Comparison of ENCODE assay signal across 24 cellular contexts in genomic region chr6:130730600-130730999, GRCh38.
DNase-seq lines count a peak whose midpoint lies in the region; ATAC-seq and TF ChIP-seq lines count a peak whose summit lies in the region.
"Had no signal": no experiment of that assay in that cellular context is flagged by ENCODE, and none has a peak within 500 bp of the region (broad histone marks: within the 10 kb centered on the region; RNA-seq: fewer than 3 reads in every experiment).

No MANE protein-coding gene starts in this region.

- H3K4me2 ChIP-seq in osteoblast (ENCODE audit: insufficient read depth, low read length), result no peak overlapping the region
- H3K4me2 ChIP-seq: BLaER1 treated with 17β-estradiol and CSF1 and Interleukin-3, amounts not matched to agents 10 nM and 100 nM; GM23338; KMS-11; PC-9 had no signal

- TF ChIP-seq CTCF in activated CD8-positive, alpha-beta T cell treated with anti-CD3 and anti-CD28 coated beads for 36 hours (IDR thresholded peaks at IDR 0.05), result no peak
- no peak for TF ChIP-seq CTCF in osteoblast (IDR thresholded peaks at IDR 0.05; ENCODE audit: extremely low read depth, low read depth, low read length)
- no peak for TF ChIP-seq CTCF in GM10266 (IDR thresholded peaks at IDR 0.05; ENCODE audit: control insufficient read depth, insufficient read depth, low read depth, missing control alignments)
- no peak for TF ChIP-seq CTCF in endodermal cell (conservative IDR thresholded peaks at IDR 0.05)

- peak; percentile 73 for ATAC-seq in activated CD8-positive, alpha-beta T cell treated with anti-CD3 and anti-CD28 coated beads for 36 hours
- ATAC-seq in T-helper 17 cell, result no peak
- ATAC-seq: GM23338 had no signal

- no peaks in the 10 kb centered on the region for H3K79me2 ChIP-seq in osteoblast (ENCODE audit: insufficient read depth, low read length)

- no peaks in the 10 kb centered on the region for H3K27me3 Mint-ChIP-seq in activated CD4-positive, alpha-beta memory T cell treated with anti-CD3 and anti-CD28 coated beads, Interleukin-2, amount 10 ng/mL, durations not matched to agents 7 days and 5 days
- H3K27me3 Mint-ChIP-seq in activated CD4-positive, alpha-beta memory T cell treated with anti-CD3 and anti-CD28 coated beads for 36 hours, result no peaks in the 10 kb centered on the region
- peaks cover 3% of the 10 kb centered on the region for H3K27me3 Mint-ChIP-seq in activated CD8-positive, alpha-beta T cell treated with anti-CD3 and anti-CD28 coated beads for 36 hours
- H3K27me3 Mint-ChIP-seq in T-helper 17 cell, result no peaks in the 10 kb centered on the region
- no peaks in the 10 kb centered on the region for H3K27me3 Mint-ChIP-seq in endodermal cell (ENCODE audit: insufficient read depth)

- POLR2A ChIA-PET in activated CD4-positive, alpha-beta memory T cell treated with anti-CD3 and anti-CD28 coated beads, Interleukin-2, amount 10 ng/mL, durations not matched to agents 7 days and 5 days (lab: Charles Lee), result no interaction called here
- POLR2A ChIA-PET in activated CD4-positive, alpha-beta memory T cell treated with anti-CD3 and anti-CD28 coated beads for 36 hours (lab: Charles Lee), result no interaction called here
- POLR2A ChIA-PET in activated CD8-positive, alpha-beta T cell treated with anti-CD3 and anti-CD28 coated beads for 36 hours (lab: Charles Lee), result interaction anchor here (0.6 kb wide), 1 partner anchor 58 kb away, joined by 4 read pairs; no protein-coding TSS in a partner anchor

- no peaks in the 10 kb centered on the region for H3K36me3 Mint-ChIP-seq in activated CD4-positive, alpha-beta memory T cell treated with anti-CD3 and anti-CD28 coated beads, Interleukin-2, amount 10 ng/mL, durations not matched to agents 7 days and 5 days (ENCODE audit: low read depth)
- no peaks in the 10 kb centered on the region for H3K36me3 Mint-ChIP-seq in activated CD4-positive, alpha-beta memory T cell treated with anti-CD3 and anti-CD28 coated beads for 36 hours
- H3K36me3 Mint-ChIP-seq in activated CD8-positive, alpha-beta T cell treated with anti-CD3 and anti-CD28 coated beads for 36 hours (ENCODE audit: low read depth), result no peaks in the 10 kb centered on the region
- H3K36me3 Mint-ChIP-seq in T-helper 17 cell (ENCODE audit: low read depth) (peaks cover 2% of the 10 kb centered on the region), endodermal cell (ENCODE audit: low read depth) (peaks cover 2% of the 10 kb centered on the region)
- H3K36me3 Mint-ChIP-seq: CD4-positive, alpha-beta memory T cell had no signal

- H4K20me1 ChIP-seq in osteoblast (ENCODE audit: insufficient read depth, low read length), result no peaks in the 10 kb centered on the region
- H4K20me1 ChIP-seq: BLaER1 treated with 17β-estradiol and CSF1 and Interleukin-3, amounts not matched to agents 10 nM and 100 nM had no signal

- H3K4me1 ChIP-seq in osteoblast (ENCODE audit: insufficient read depth, low read length) (no peaks in the 10 kb centered on the region), endodermal cell (ENCODE audit: control insufficient read depth, insufficient read depth, low read length) (no peaks in the 10 kb centered on the region)
- H3K4me1 ChIP-seq: BLaER1 treated with 17β-estradiol and CSF1 and Interleukin-3, amounts not matched to agents 10 nM and 100 nM; Caco-2; HAP-1 had no signal

- CTCF ChIA-PET in activated CD4-positive, alpha-beta memory T cell treated with anti-CD3 and anti-CD28 coated beads, Interleukin-2, amount 10 ng/mL, durations not matched to agents 7 days and 5 days (lab: Charles Lee), result interaction anchor here (0.6 kb wide), 1 partner anchor 9 kb away, joined by 3 read pairs; no protein-coding TSS in a partner anchor
- CTCF ChIA-PET in activated CD4-positive, alpha-beta memory T cell treated with anti-CD3 and anti-CD28 coated beads for 36 hours (lab: Charles Lee), result no interaction called here
- CTCF ChIA-PET in activated CD8-positive, alpha-beta T cell treated with anti-CD3 and anti-CD28 coated beads for 36 hours (lab: Charles Lee), result no interaction called here

- peaks cover 15% of the 10 kb centered on the region for H3K4me1 Mint-ChIP-seq in activated CD4-positive, alpha-beta memory T cell treated with anti-CD3 and anti-CD28 coated beads, Interleukin-2, amount 10 ng/mL, durations not matched to agents 7 days and 5 days
- H3K4me1 Mint-ChIP-seq in activated CD4-positive, alpha-beta memory T cell treated with anti-CD3 and anti-CD28 coated beads for 36 hours (ENCODE audit: low read depth), result no peaks in the 10 kb centered on the region
- H3K4me1 Mint-ChIP-seq in activated CD8-positive, alpha-beta T cell treated with anti-CD3 and anti-CD28 coated beads for 36 hours (ENCODE audit: low read depth), result peaks cover 13% of the 10 kb centered on the region
- peaks cover 2% of the 10 kb centered on the region for H3K4me1 Mint-ChIP-seq in T-helper 17 cell
- peaks cover 6% of the 10 kb centered on the region for H3K4me1 Mint-ChIP-seq in endodermal cell
- H3K4me1 Mint-ChIP-seq: GM23338 had no signal

- H3K36me3 ChIP-seq in osteoblast (ENCODE audit: insufficient read depth, low read length) (no peaks in the 10 kb centered on the region), endodermal cell (ENCODE audit: control insufficient read depth, insufficient read depth, low read length) (no peaks in the 10 kb centered on the region)
- H3K36me3 ChIP-seq: BLaER1 treated with 17β-estradiol and CSF1 and Interleukin-3, amounts not matched to agents 10 nM and 100 nM; HAP-1 had no signal

- DNase-seq in activated CD4-positive, alpha-beta memory T cell treated with anti-CD3 and anti-CD28 coated beads, Interleukin-2, amount 10 ng/mL, durations not matched to agents 7 days and 5 days, result no peak
- DNase-seq in activated CD4-positive, alpha-beta memory T cell treated with anti-CD3 and anti-CD28 coated beads for 36 hours, result no peak
- no peak for DNase-seq in activated CD8-positive, alpha-beta T cell treated with anti-CD3 and anti-CD28 coated beads for 36 hours
- DNase-seq in osteoblast (ENCODE audit: insufficient read length, low spot score, missing footprints), result no peak
- no peak for DNase-seq in T-helper 17 cell
- DNase-seq in GM10266 (ENCODE audit: extremely low spot score), result no peak
- no peak for DNase-seq in endodermal cell
- DNase-seq: 8988T; Caco-2; CD4-positive, alpha-beta memory T cell; DMS 273 treated with DMSO at 0.1 percent for 48 hours; DMS79 treated with DMSO at 0.1 percent for 48 hours; NCI-H1105; NCI-H146; NCI-H2029; NCI-H446; NCI-H526; PC-9; RPMI8226; SHP77 had no signal

- intact Hi-C loops in activated CD4-positive, alpha-beta memory T cell treated with anti-CD3 and anti-CD28 coated beads for 36 hours (cut with micrococcal nuclease), result no loop called here
- intact Hi-C loops in activated CD8-positive, alpha-beta T cell treated with anti-CD3 and anti-CD28 coated beads for 36 hours (cut with micrococcal nuclease), result no loop called here

- no peak overlapping the region for H3K4me3 Mint-ChIP-seq in activated CD4-positive, alpha-beta memory T cell treated with anti-CD3 and anti-CD28 coated beads, Interleukin-2, amount 10 ng/mL, durations not matched to agents 7 days and 5 days
- H3K4me3 Mint-ChIP-seq in activated CD4-positive, alpha-beta memory T cell treated with anti-CD3 and anti-CD28 coated beads for 36 hours, result no peak overlapping the region
- no peak overlapping the region for H3K4me3 Mint-ChIP-seq in activated CD8-positive, alpha-beta T cell treated with anti-CD3 and anti-CD28 coated beads for 36 hours
- H3K4me3 Mint-ChIP-seq in T-helper 17 cell, result no peak overlapping the region
- no peak overlapping the region for H3K4me3 Mint-ChIP-seq in endodermal cell
- H3K4me3 Mint-ChIP-seq: CD4-positive, alpha-beta memory T cell; GM23338 had no signal

- H2AFZ ChIP-seq in osteoblast (ENCODE audit: low read length), result peak overlapping the region; percentile 15
- H2AFZ ChIP-seq: PC-9 had no signal

- H3K27ac Mint-ChIP-seq in activated CD4-positive, alpha-beta memory T cell treated with anti-CD3 and anti-CD28 coated beads, Interleukin-2, amount 10 ng/mL, durations not matched to agents 7 days and 5 days, result peak overlapping the region; percentile 8
- H3K27ac Mint-ChIP-seq in activated CD4-positive, alpha-beta memory T cell treated with anti-CD3 and anti-CD28 coated beads for 36 hours, result no peak overlapping the region
- no peak overlapping the region for H3K27ac Mint-ChIP-seq in activated CD8-positive, alpha-beta T cell treated with anti-CD3 and anti-CD28 coated beads for 36 hours
- no peak overlapping the region for H3K27ac Mint-ChIP-seq in T-helper 17 cell
- H3K27ac Mint-ChIP-seq in endodermal cell, result no peak overlapping the region
- H3K27ac Mint-ChIP-seq: GM23338 had no signal

- no peak overlapping the region for H3K9ac ChIP-seq in endodermal cell (ENCODE audit: extremely low read depth, low read length, poor library complexity, severe bottlenecking)
- H3K9ac ChIP-seq: BLaER1 treated with 17β-estradiol and CSF1 and Interleukin-3, amounts not matched to agents 10 nM and 100 nM; KMS-11 had no signal

- peaks cover 6% of the 10 kb centered on the region for H3K9me3 Mint-ChIP-seq in activated CD4-positive, alpha-beta memory T cell treated with anti-CD3 and anti-CD28 coated beads, Interleukin-2, amount 10 ng/mL, durations not matched to agents 7 days and 5 days
- no peaks in the 10 kb centered on the region for H3K9me3 Mint-ChIP-seq in activated CD4-positive, alpha-beta memory T cell treated with anti-CD3 and anti-CD28 coated beads for 36 hours
- H3K9me3 Mint-ChIP-seq in activated CD8-positive, alpha-beta T cell treated with anti-CD3 and anti-CD28 coated beads for 36 hours, result peaks cover 2% of the 10 kb centered on the region
- peaks cover 22% of the 10 kb centered on the region for H3K9me3 Mint-ChIP-seq in endodermal cell

- no peak overlapping the region for H3K27ac ChIP-seq in osteoblast (ENCODE audit: low read depth, low read length)
- no peak overlapping the region for H3K27ac ChIP-seq in endodermal cell (ENCODE audit: low read depth, low read length)
- H3K27ac ChIP-seq: BLaER1 treated with 17β-estradiol and CSF1 and Interleukin-3, amounts not matched to agents 10 nM and 100 nM; KMS-11; PC-9 had no signal

- no peak overlapping the region for H3K4me3 ChIP-seq in osteoblast (ENCODE audit: insufficient read depth, low read length)
- H3K4me3 ChIP-seq in endodermal cell (ENCODE audit: low read length), result no peak overlapping the region
- H3K4me3 ChIP-seq: BLaER1 treated with 17β-estradiol and CSF1 and Interleukin-3, amounts not matched to agents 10 nM and 100 nM; GM23338; HAP-1; PC-9 had no signal

- no peaks in the 10 kb centered on the region for H3K27me3 ChIP-seq in osteoblast (ENCODE audit: insufficient read depth, low read length)
- H3K27me3 ChIP-seq in endodermal cell (ENCODE audit: control insufficient read depth, insufficient read depth, low read length, poor library complexity, severe bottlenecking), result no peaks in the 10 kb centered on the region
- H3K27me3 ChIP-seq: BLaER1 treated with 17β-estradiol and CSF1 and Interleukin-3, amounts not matched to agents 10 nM and 100 nM had no signal

- H3K9me3 ChIP-seq in osteoblast (ENCODE audit: low read depth, low read length) (no peaks in the 10 kb centered on the region), T-helper 17 cell (ENCODE audit: control insufficient read depth, low read length, poor library complexity, severe bottlenecking) (no peaks in the 10 kb centered on the region), endodermal cell (ENCODE audit: control insufficient read depth, low read length) (no peaks in the 10 kb centered on the region)
- H3K9me3 ChIP-seq: BLaER1 treated with 17β-estradiol and CSF1 and Interleukin-3, amounts not matched to agents 10 nM and 100 nM; Caco-2 had no signal
